ENCODE assay signal across 8 cellular contexts in the genomic region with DNA sequence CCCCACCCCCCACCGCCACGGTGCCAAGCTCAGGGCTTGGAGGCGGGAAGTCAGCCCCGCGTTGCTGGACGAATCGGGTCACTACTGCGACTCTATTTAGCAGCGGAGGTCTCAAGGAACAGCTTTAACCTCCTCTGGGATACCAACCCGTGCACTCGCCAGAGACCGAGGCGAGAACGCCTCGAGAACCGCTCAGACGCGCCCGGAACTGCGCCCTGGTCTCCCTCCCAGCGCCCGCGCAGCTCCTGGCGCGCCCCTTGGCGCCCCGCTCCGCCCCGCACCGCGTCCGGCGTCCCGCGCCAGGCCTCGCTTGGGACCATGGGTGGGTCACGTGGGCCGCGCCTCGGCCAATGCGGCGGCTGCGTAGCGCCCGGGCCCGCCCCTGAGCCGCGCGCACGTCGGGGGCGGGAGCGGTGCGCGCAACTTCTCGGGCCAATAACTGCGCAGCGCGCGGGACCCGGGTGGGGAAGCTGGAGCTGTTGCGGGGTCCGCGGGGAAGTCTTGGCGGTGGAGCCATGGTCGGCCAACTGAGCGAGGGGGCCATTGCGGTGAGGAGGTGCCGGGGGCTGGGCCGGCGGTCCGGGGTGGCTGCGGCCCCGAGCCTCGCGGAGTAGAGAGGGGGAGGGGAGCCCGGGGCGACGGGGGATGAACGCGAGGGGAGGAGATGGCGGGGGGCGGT. TPM values are rescaled to one million over a fixed set of nuclear protein-coding genes. Genes with fewer than 3 reads are reported as not detected.
DNase-seq lines count a peak whose midpoint lies in the region; ATAC-seq and TF ChIP-seq lines count a peak whose summit lies in the region.

TSS of gene RPA1 (plus strand) at position 427 of the 679 bp plus-strand sequence. CDS start at position 516, 89 bp downstream.
TSS of gene SMYD4 (minus strand) at position 324 of the 679 bp plus-strand sequence. CDS start 1,908 bp downstream, outside the sequence.

- in situ Hi-C loops in GM18951 (cut with MboI; ENCODE audit: low sequenced_read_pairs, unreplicated experiment), result no loop called here

- DNase-seq in AG10803 (ENCODE audit: low read depth), result peak; percentile 82
- peak; percentile 57 for DNase-seq in NCI-H510A (lab: John Stamatoyannopoulos, UW)
- DNase-seq in activated CD4-positive, alpha-beta T cell treated with anti-CD3 and anti-CD28 coated beads for 4 hours, result peak; percentile 77 to 82
- DNase-seq in choroid plexus epithelial cell (ENCODE audit: low read depth), result peak; percentile 86
- DNase-seq in left colon, result peak; percentile 88 to 92
- DNase-seq in stimulated activated CD4-positive, alpha-beta T cell treated with anti-CD3 and anti-CD28 coated beads, Interleukin-1b, Interleukin-23, amount 100 ng/mL, for 24 hours (ENCODE audit: low read depth in 4 of 4, low spot score in 1 of 4), result peak; percentile 60 to 85 (median 74)

- TF ChIP-seq CTCF in AG10803 (conservative IDR thresholded peaks at IDR 0.05; ENCODE audit: low read length) (no peak), choroid plexus epithelial cell (conservative IDR thresholded peaks at IDR 0.05; ENCODE audit: low read depth, low read length) (no peak)

- peak; percentile 93 for TF ChIP-seq POLR2A in GM18951 (IDR thresholded peaks at IDR 0.05; ENCODE audit: extremely low read depth, insufficient read depth, insufficient read length)

- H3K4me3 ChIP-seq in AG10803 (ENCODE audit: low read length) (peak within 1 kb of the TSS; percentile 91), choroid plexus epithelial cell (ENCODE audit: low read depth, low read length) (peak within 1 kb of the TSS; percentile 92)

- intact Hi-C loops in left colon (cut with DNase I, micrococcal nuclease), result no loop called here

- ATAC-seq in HG03159 (IDR thresholded peaks at IDR 0.05; ENCODE audit: unreplicated experiment), result peak; percentile 81
- peak; percentile 99 for ATAC-seq in left colon

RNA-seq across cellular contexts. Expression of gene RPA1, which starts in this region (rescaled TPM):
- 10 to 100 TPM; 57.2 to 69.6 TPM for total RNA-seq in left colon

RNA-seq across cellular contexts. Expression of gene SMYD4, which starts in this region (rescaled TPM):
- 10 to 100 TPM in 1 of 2 donors, 1 to 10 TPM in 1; 10.0 to 13.6 TPM for total RNA-seq in left colon

Comparison
In these comparisons a context has a peak if more than half of its experiments do, and no peak if none do; other contexts are left out.
1. Peak in every context shown above with its lines: DNase-seq, ATAC-seq and H3K4me3 ChIP-seq.